ENCODE assay signal across 23 cellular contexts in the genomic region with DNA sequence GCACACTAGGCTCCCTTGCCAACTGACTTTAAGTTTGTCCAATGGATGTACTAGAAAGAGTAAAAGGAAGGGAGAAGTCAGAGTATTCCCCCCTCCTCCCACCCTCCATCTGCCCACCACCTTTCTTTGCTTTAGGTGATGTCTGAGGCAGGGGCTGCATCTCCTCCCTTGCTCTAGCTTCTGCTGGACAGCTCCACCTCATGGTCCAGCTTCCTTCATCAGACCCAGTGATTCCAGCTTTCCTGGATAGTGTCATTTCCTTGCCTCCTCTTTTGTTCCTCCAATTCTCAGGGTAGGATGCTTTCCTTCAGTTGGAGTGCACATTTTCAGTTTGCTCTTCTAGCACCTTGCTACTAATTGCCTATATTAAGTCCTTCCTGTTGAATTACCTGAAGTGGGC.
"Had no signal": no experiment of that assay in that cellular context is flagged by ENCODE, and none has a peak within 500 bp of the region (broad histone marks: within the 10 kb centered on the region; RNA-seq: fewer than 3 reads in every experiment).

No MANE protein-coding gene starts in this region.

- H3K27me3 ChIP-seq: brain microvascular endothelial cell, spleen, transverse colon had no signal

- H3K27ac Mint-ChIP-seq: activated CD4-positive, alpha-beta memory T cell treated with anti-CD3 and anti-CD28 coated beads, Interleukin-2, amount 10 ng/mL, durations not matched to agents 7 days and 5 days; activated CD4-positive, alpha-beta T cell treated with anti-CD3 and anti-CD28 coated beads, Interleukin-2, amount 10 ng/mL, durations not matched to agents 24 days and 14 days; activated naive CD8-positive, alpha-beta T cell treated with anti-CD3 and anti-CD28 coated beads, Interleukin-2, amount 10 ng/mL, durations not matched to agents 7 days and 5 days; natural killer cell treated with Interleukin-12 subunit alpha and Interleukin-12 subunit beta and Interleukin-15 and Interleukin-18, amount 100 ng/mL, for 72 hours; T-helper 1 cell treated with Interleukin-12 subunit alpha and Interleukin-12 subunit beta and Interleukin-4 antibody, amounts not matched to agents 30 μg/mL and 1 μg/mL, for 36 hours had no signal

- H3K4me3 Mint-ChIP-seq: activated CD4-positive, alpha-beta memory T cell treated with anti-CD3 and anti-CD28 coated beads, Interleukin-2, amount 10 ng/mL, durations not matched to agents 7 days and 5 days; activated CD4-positive, alpha-beta T cell treated with anti-CD3 and anti-CD28 coated beads, Interleukin-2, amount 10 ng/mL, durations not matched to agents 24 days and 14 days; activated naive CD8-positive, alpha-beta T cell treated with anti-CD3 and anti-CD28 coated beads, Interleukin-2, amount 10 ng/mL, durations not matched to agents 7 days and 5 days; natural killer cell treated with Interleukin-12 subunit alpha and Interleukin-12 subunit beta and Interleukin-15 and Interleukin-18, amount 100 ng/mL, for 72 hours; T-helper 1 cell treated with Interleukin-12 subunit alpha and Interleukin-12 subunit beta and Interleukin-4 antibody, amounts not matched to agents 30 μg/mL and 1 μg/mL, for 36 hours had no signal

- H3K9me3 Mint-ChIP-seq: activated CD4-positive, alpha-beta memory T cell treated with anti-CD3 and anti-CD28 coated beads, Interleukin-2, amount 10 ng/mL, durations not matched to agents 7 days and 5 days; activated CD4-positive, alpha-beta T cell treated with anti-CD3 and anti-CD28 coated beads, Interleukin-2, amount 10 ng/mL, durations not matched to agents 24 days and 14 days; activated naive CD8-positive, alpha-beta T cell treated with anti-CD3 and anti-CD28 coated beads, Interleukin-2, amount 10 ng/mL, durations not matched to agents 7 days and 5 days; natural killer cell treated with Interleukin-12 subunit alpha and Interleukin-12 subunit beta and Interleukin-15 and Interleukin-18, amount 100 ng/mL, for 72 hours had no signal

- H3K9me3 ChIP-seq: esophagus squamous epithelium, mucosa of descending colon, transverse colon had no signal

- H3K4me1 Mint-ChIP-seq: activated CD4-positive, alpha-beta memory T cell treated with anti-CD3 and anti-CD28 coated beads, Interleukin-2, amount 10 ng/mL, durations not matched to agents 7 days and 5 days; activated CD4-positive, alpha-beta T cell treated with anti-CD3 and anti-CD28 coated beads, Interleukin-2, amount 10 ng/mL, durations not matched to agents 24 days and 14 days; activated naive CD8-positive, alpha-beta T cell treated with anti-CD3 and anti-CD28 coated beads, Interleukin-2, amount 10 ng/mL, durations not matched to agents 7 days and 5 days had no signal

- ATAC-seq: mucosa of descending colon; natural killer cell treated with Interleukin-12 subunit alpha and Interleukin-12 subunit beta and Interleukin-15 and Interleukin-18, amount 100 ng/mL, for 72 hours; right cardiac atrium had no signal

- DNase-seq: activated CD4-positive, alpha-beta memory T cell treated with anti-CD3 and anti-CD28 coated beads, Interleukin-2, amount 10 ng/mL, durations not matched to agents 7 days and 5 days; activated CD4-positive, alpha-beta T cell treated with anti-CD3 and anti-CD28 coated beads, Interleukin-2, amount 10 ng/mL, durations not matched to agents 24 days and 14 days; activated CD4-positive, CD25-positive, alpha-beta regulatory T cell treated with anti-CD3 and anti-CD28 coated beads, Interleukin-2, amount 50 U/mL, for 72 hours; activated effector memory CD4-positive, alpha-beta T cell treated with Interleukin-2 at 50 U/mL for 16 hours; activated naive CD4-positive, alpha-beta T cell treated with Interleukin-2 at 50 U/mL for 16 hours; activated naive CD8-positive, alpha-beta T cell treated with anti-CD3 and anti-CD28 coated beads, Interleukin-2, amount 10 ng/mL, durations not matched to agents 7 days and 5 days; brain microvascular endothelial cell; cortex of kidney; esophagus squamous epithelium; left ventricle myocardium inferior; mesendoderm; mucosa of descending colon; posterior cingulate gyrus; right cardiac atrium; spleen; stimulated activated naive CD4-positive, alpha-beta T cell treated with Interleukin-2 at 50 U/mL for 16 hours; SW 1271; T-helper 9 cell; transverse colon had no signal

- H3K36me3 ChIP-seq: brain microvascular endothelial cell, esophagus squamous epithelium, left ventricle myocardium inferior, spleen, transverse colon had no signal

- H3K4me1 ChIP-seq: transverse colon had no signal

- H3K36me3 Mint-ChIP-seq: activated naive CD8-positive, alpha-beta T cell treated with anti-CD3 and anti-CD28 coated beads, Interleukin-2, amount 10 ng/mL, durations not matched to agents 7 days and 5 days; natural killer cell treated with Interleukin-12 subunit alpha and Interleukin-12 subunit beta and Interleukin-15 and Interleukin-18, amount 100 ng/mL, for 72 hours had no signal

- H3K27ac ChIP-seq: brain microvascular endothelial cell, left ventricle myocardium inferior, spleen, transverse colon, VCaP had no signal

- H3K4me3 ChIP-seq: esophagus squamous epithelium, left ventricle myocardium inferior, lung, mucosa of descending colon, spleen, transverse colon had no signal
